In the genomic region with DNA sequence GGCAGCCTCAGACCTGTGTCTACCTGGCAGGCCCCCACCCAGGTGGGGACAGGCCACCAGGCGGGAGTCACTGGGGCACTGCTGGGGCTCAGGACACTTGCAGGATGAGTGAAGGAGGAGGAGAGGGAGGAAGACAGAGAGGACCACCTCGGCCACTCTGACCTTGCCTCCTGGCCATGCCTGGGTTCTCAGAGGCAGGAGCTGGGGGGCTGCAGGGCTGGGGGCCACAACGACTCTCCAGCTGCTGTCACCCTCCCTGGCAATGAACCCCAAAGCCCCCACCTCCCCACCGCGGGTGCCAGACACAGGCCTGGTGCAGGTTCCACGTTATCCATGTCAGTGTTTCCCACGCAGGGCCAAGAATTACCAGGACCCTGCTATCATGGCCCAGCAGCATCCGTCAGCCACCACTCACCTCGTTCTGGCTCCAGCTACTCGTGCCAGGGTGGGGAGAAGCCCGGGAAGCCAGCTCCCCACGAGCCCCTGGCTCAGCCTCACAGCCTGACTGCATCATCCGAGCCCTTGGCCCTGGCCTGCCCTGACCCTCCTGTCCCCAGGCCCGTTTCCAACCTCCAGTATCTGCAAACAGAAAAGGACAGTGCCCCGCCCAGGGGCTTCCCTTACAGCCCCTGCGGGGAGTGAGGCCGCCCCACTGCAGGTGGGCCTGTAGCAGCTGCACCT, we compare ENCODE assay signal across 15 cellular contexts.
A peak's percentile ranks its signal among the peaks of the same experiment; 100 is the strongest.
DNase-seq lines count a peak whose midpoint lies in the region; ATAC-seq and TF ChIP-seq lines count a peak whose summit lies in the region.
"Had no signal": no experiment of that assay in that cellular context is flagged by ENCODE, and none has a peak within 500 bp of the region (broad histone marks: within the 10 kb centered on the region; RNA-seq: fewer than 3 reads in every experiment).

No MANE protein-coding gene starts in this region.

- H3K36me3 Mint-ChIP-seq in stimulated activated naive B cell treated with anti-CD40 and anti-IgM and Interleukin-4, amounts not matched to agents 10 μg/mL and 1 μg/mL and 100 μg/mL, for 72 hours: peaks cover 6 to 16% of the 10 kb centered on the region in 2 donors

- no peak for TF ChIP-seq CTCF in mucosa of descending colon (IDR thresholded peaks at IDR 0.05)

- H3K27me3 Mint-ChIP-seq in stimulated activated naive B cell treated with anti-CD40 and anti-IgM and Interleukin-4, amounts not matched to agents 10 μg/mL and 1 μg/mL and 100 μg/mL, for 72 hours: no peaks in the 10 kb centered on the region
- H3K27me3 Mint-ChIP-seq: stimulated activated naive CD8-positive, alpha-beta T cell treated with anti-CD3 and anti-CD28 coated beads, Interleukin-15, Interleukin-2, amounts not matched to agents 100 ng/mL and 50 ng/mL, for 24 hours had no signal

- peaks cover 8% of the 10 kb centered on the region for H3K9me3 ChIP-seq in mucosa of descending colon
- H3K9me3 ChIP-seq in aorta (ENCODE audit: control insufficient read depth, low read length): no peaks in the 10 kb centered on the region
- H3K9me3 ChIP-seq: neutrophil had no signal

- peak; percentile 15 for DNase-seq in left ventricle myocardium superior
- no peak for DNase-seq in Right ventricle myocardium superior
- DNase-seq in activated CD8-positive, alpha-beta memory T cell treated with anti-CD3 and anti-CD28 coated beads for 24 hours: peak; percentile 53
- DNase-seq in mucosa of descending colon: peak in 2 of 3 donors; percentile 23 to 40
- DNase-seq in aorta: peak; percentile 38 to 52
- no peak for DNase-seq in NCI-H345 treated with DMSO at 0.1 percent for 48 hours (lab: John Stamatoyannopoulos, UW; ENCODE audit: unreplicated experiment)
- no peak for DNase-seq in stimulated activated naive B cell treated with anti-CD40 and anti-IgM and Interleukin-4, amounts not matched to agents 10 μg/mL and 1 μg/mL and 100 μg/mL, for 72 hours
- DNase-seq: AML-193; foreskin keratinocyte; NCI-H2107; NK-92 treated with Interleukin-12 subunit alpha and Interleukin-12 subunit beta, amount 100 ng/mL, for 24 hours had no signal

- H3K36me3 ChIP-seq in mucosa of descending colon (ENCODE audit: low read depth) (no peaks in the 10 kb centered on the region), aorta (ENCODE audit: control insufficient read depth in 1 of 2, insufficient read depth in 2 of 2, low read length in 1 of 2) (no peaks in the 10 kb centered on the region)
- H3K36me3 ChIP-seq: neutrophil had no signal

- no peak overlapping the region for H3K27ac Mint-ChIP-seq in stimulated activated naive B cell treated with anti-CD40 and anti-IgM and Interleukin-4, amounts not matched to agents 10 μg/mL and 1 μg/mL and 100 μg/mL, for 72 hours
- H3K27ac Mint-ChIP-seq: IgD-negative memory B cell; stimulated activated naive CD8-positive, alpha-beta T cell treated with anti-CD3 and anti-CD28 coated beads, Interleukin-15, Interleukin-2, amounts not matched to agents 100 ng/mL and 50 ng/mL, for 24 hours; T-helper 1 cell treated with Interleukin-12 subunit alpha and Interleukin-12 subunit beta and Interleukin-4 antibody, amounts not matched to agents 30 μg/mL and 1 μg/mL, for 36 hours had no signal

- ATAC-seq in left ventricle myocardium superior (no peak), Right ventricle myocardium superior (ENCODE audit: poor library complexity) (no peak), mucosa of descending colon (no peak), aorta (ENCODE audit: low FRiP score) (no peak)
- no peak for ATAC-seq in stimulated activated naive B cell treated with anti-CD40 and anti-IgM and Interleukin-4, amounts not matched to agents 10 μg/mL and 1 μg/mL and 100 μg/mL, for 72 hours (replicated peaks)
- ATAC-seq: foreskin keratinocyte had no signal

- peaks cover 12 to 13% of the 10 kb centered on the region in 2 donors for H3K9me3 Mint-ChIP-seq in stimulated activated naive B cell treated with anti-CD40 and anti-IgM and Interleukin-4, amounts not matched to agents 10 μg/mL and 1 μg/mL and 100 μg/mL, for 72 hours

- H3K27me3 ChIP-seq in aorta (ENCODE audit: control insufficient read depth in 1 of 2, insufficient read depth in 2 of 2, low read length in 1 of 2): no peaks in the 10 kb centered on the region
- H3K27me3 ChIP-seq: foreskin keratinocyte had no signal

- H3K27ac ChIP-seq in aorta (ENCODE audit: low read depth in 1 of 2, low read length in 2 of 2): no peak overlapping the region
- H3K27ac ChIP-seq: foreskin keratinocyte, neutrophil had no signal

- H3K4me1 ChIP-seq in mucosa of descending colon (ENCODE audit: low read depth) (peaks cover 4% of the 10 kb centered on the region), aorta (ENCODE audit: control insufficient read depth in 1 of 2, insufficient read depth in 2 of 2, low read length in 2 of 2) (no peaks in the 10 kb centered on the region)

- WGBS in aorta, 2 donors: 85 to 87% methylated on average over 17 of the region's 17 CpGs

- H3K4me3 Mint-ChIP-seq in stimulated activated naive B cell treated with anti-CD40 and anti-IgM and Interleukin-4, amounts not matched to agents 10 μg/mL and 1 μg/mL and 100 μg/mL, for 72 hours: no peak overlapping the region
- H3K4me3 Mint-ChIP-seq: IgD-negative memory B cell; stimulated activated naive CD8-positive, alpha-beta T cell treated with anti-CD3 and anti-CD28 coated beads, Interleukin-15, Interleukin-2, amounts not matched to agents 100 ng/mL and 50 ng/mL, for 24 hours; T-helper 1 cell treated with Interleukin-12 subunit alpha and Interleukin-12 subunit beta and Interleukin-4 antibody, amounts not matched to agents 30 μg/mL and 1 μg/mL, for 36 hours had no signal

- H3K4me3 ChIP-seq in mucosa of descending colon (no peak overlapping the region), aorta (ENCODE audit: low read length in 2 of 2) (no peak overlapping the region)

- peaks cover 5 to 7% of the 10 kb centered on the region in 2 donors for H3K4me1 Mint-ChIP-seq in stimulated activated naive B cell treated with anti-CD40 and anti-IgM and Interleukin-4, amounts not matched to agents 10 μg/mL and 1 μg/mL and 100 μg/mL, for 72 hours

- intact Hi-C loops in left ventricle myocardium superior (cut with micrococcal nuclease) (no loop called here), Right ventricle myocardium superior (cut with DNase I) (no loop called here), mucosa of descending colon (cut with DNase I, micrococcal nuclease) (loop anchor here in 1 of 2 donors (10.0 kb wide), 1 partner anchor 270 kb away; no protein-coding TSS in a partner anchor), aorta (cut with DNase I) (loop anchor here in 1 of 2 donors (10.0 kb wide), 1 partner anchor 270 kb away; no protein-coding TSS in a partner anchor)

Comparison
In these comparisons a context has a peak if more than half of its experiments do, and no peak if none do; other contexts are left out.
1. DNase-seq: peak in left ventricle myocardium superior (single experiment), activated CD8-positive, alpha-beta memory T cell treated with anti-CD3 and anti-CD28 coated beads for 24 hours (single experiment), mucosa of descending colon (2 of 3) and aorta (2 of 2); none in Right ventricle myocardium superior (single experiment), NCI-H345 treated with DMSO at 0.1 percent for 48 hours (single experiment) and stimulated activated naive B cell treated with anti-CD40 and anti-IgM and Interleukin-4, amounts not matched to agents 10 μg/mL and 1 μg/mL and 100 μg/mL, for 72 hours (single experiment).